17 cellular contexts compared by ENCODE assay signal in genomic region chr6:14763616-14764015, GRCh38.
DNase-seq lines count a peak whose midpoint lies in the region; ATAC-seq, FAIRE-seq and TF ChIP-seq lines count a peak whose summit lies in the region.
"Had no signal": no experiment of that assay in that cellular context is flagged by ENCODE, and none has a peak within 500 bp of the region (broad histone marks: within the 10 kb centered on the region; RNA-seq: fewer than 3 reads in every experiment).

No MANE protein-coding gene starts in this region.

- no peak overlapping the region for H2BK5ac ChIP-seq in H1 (ENCODE audit: low read depth, low read length)

- no TSS peak for BruUV-seq in MCF 10A (replicated peaks; lab: Mats Ljungman, UMichigan)

- no peaks in the 10 kb centered on the region for H3K36me3 ChIP-seq in breast epithelium
- no peaks in the 10 kb centered on the region for H3K36me3 ChIP-seq in H1 (ENCODE audit: control insufficient read depth in 2 of 4, insufficient read depth in 4 of 4, low read length in 3 of 4)
- H3K36me3 ChIP-seq in small intestine (ENCODE audit: control insufficient read depth in 2 of 2, insufficient read depth in 2 of 2, low read length in 2 of 2): no peaks in the 10 kb centered on the region
- H3K36me3 ChIP-seq in endodermal cell (ENCODE audit: control insufficient read depth, insufficient read depth, low read length): no peaks in the 10 kb centered on the region

- H3K9me3 ChIP-seq in breast epithelium: no peaks in the 10 kb centered on the region
- no peaks in the 10 kb centered on the region for H3K9me3 ChIP-seq in H1 (ENCODE audit: insufficient read depth in 2 of 2, low read depth in 1 of 2, low read length in 1 of 2)
- no peaks in the 10 kb centered on the region for H3K9me3 ChIP-seq in small intestine (ENCODE audit: control insufficient read depth, low read depth)
- no peaks in the 10 kb centered on the region for H3K9me3 ChIP-seq in endodermal cell (ENCODE audit: control insufficient read depth, low read length)

- H3K4me3 Mint-ChIP-seq in MCF 10A (ENCODE audit: unreplicated experiment) (no peak overlapping the region), endodermal cell (no peak overlapping the region)
- H3K4me3 Mint-ChIP-seq: B cell; CD4-positive, alpha-beta memory T cell had no signal

- no peaks in the 10 kb centered on the region for H3K79me2 ChIP-seq in H1 (ENCODE audit: control insufficient read depth in 1 of 2, insufficient read depth in 2 of 2, low read length in 2 of 2)

- POLR2A ChIA-PET in MCF 10A (lab: Yijun Ruan, JAX): interaction anchor here (0.6 kb wide), 1 partner anchor 43 kb away, joined by 3 read pairs; no protein-coding TSS in a partner anchor
- POLR2A ChIA-PET in H1 (lab: Charles Lee; ENCODE audit: partially characterized antibody): no interaction called here

- no peaks in the 10 kb centered on the region for H3K23me2 ChIP-seq in H1 (ENCODE audit: low read depth, low read length)

- FAIRE-seq in H1 (lab: Jason Lieb, UNC) (no peak), small intestine (lab: Jason Lieb, UNC) (no peak), GM12892 (lab: Jason Lieb, UNC) (no peak)
- FAIRE-seq: RCC 7860 had no signal

- H4K91ac ChIP-seq in H1 (replicated peaks; ENCODE audit: insufficient read length, low read length): no peak overlapping the region

- no peak overlapping the region for H2BK15ac ChIP-seq in H1 (ENCODE audit: low read length)

- H3K36me3 Mint-ChIP-seq in MCF 10A (ENCODE audit: insufficient read depth, unreplicated experiment): no peaks in the 10 kb centered on the region
- H3K36me3 Mint-ChIP-seq in endodermal cell (ENCODE audit: low read depth): no peaks in the 10 kb centered on the region
- H3K36me3 Mint-ChIP-seq: CD4-positive, alpha-beta memory T cell had no signal

- H3K27ac Mint-ChIP-seq in MCF 10A (ENCODE audit: low read depth, unreplicated experiment): peak overlapping the region; percentile 32
- H3K27ac Mint-ChIP-seq in endodermal cell: no peak overlapping the region
- H3K27ac Mint-ChIP-seq: B cell; CD4-positive, alpha-beta memory T cell had no signal

- H3K4me1 ChIP-seq in breast epithelium: no peaks in the 10 kb centered on the region
- no peaks in the 10 kb centered on the region; a peak in 1 of 7 replicates for H3K4me1 ChIP-seq in H1 (replicated peaks in 1 of 4; ENCODE audit: control insufficient read depth in 3 of 4, insufficient read depth in 4 of 4, low read length in 3 of 4)
- H3K4me1 ChIP-seq in small intestine (ENCODE audit: control insufficient read depth in 2 of 2, insufficient read depth in 1 of 2, low read depth in 1 of 2, low read length in 1 of 2): peaks cover 3 to 5% of the 10 kb centered on the region in 2 donors
- H3K4me1 ChIP-seq in endodermal cell (ENCODE audit: control insufficient read depth, insufficient read depth, low read length): no peaks in the 10 kb centered on the region

- H2AK5ac ChIP-seq in H1 (ENCODE audit: low read depth, low read length): no peak overlapping the region

- no peaks in the 10 kb centered on the region for H3K27me3 ChIP-seq in breast epithelium
- H3K27me3 ChIP-seq in H1 (replicated peaks in 1 of 4; ENCODE audit: control insufficient read depth in 3 of 4, extremely low read depth in 1 of 4, insufficient read depth in 3 of 4, low read length in 3 of 4): no peaks in the 10 kb centered on the region
- H3K27me3 ChIP-seq in small intestine (ENCODE audit: control insufficient read depth in 2 of 2, insufficient read depth in 2 of 2, low read length in 2 of 2): no peaks in the 10 kb centered on the region
- H3K27me3 ChIP-seq in endodermal cell (ENCODE audit: control insufficient read depth, insufficient read depth, low read length, poor library complexity, severe bottlenecking): no peaks in the 10 kb centered on the region

- H2BK12ac ChIP-seq in H1 (ENCODE audit: low read depth, low read length): no peak overlapping the region

- CTCF ChIA-PET in MCF 10A (lab: Yijun Ruan, JAX): interaction anchor here (0.6 kb wide), 1 partner anchor 29 kb away, joined by 3 read pairs; no protein-coding TSS in a partner anchor
- CTCF ChIA-PET in H1 (lab: Charles Lee; ENCODE audit: partially characterized antibody): interaction anchor here (1.4 to 1.8 kb wide), 2 partner anchors 49 to 130 kb away, joined by 3 read pairs; no protein-coding TSS in a partner anchor

- ATAC-seq in left ventricle myocardium superior: no peak

- 93% methylated on average over 1 of the region's 1 CpG; no CpG with 5 or more reads in 1 of the 2 experiments for WGBS in H1 (ENCODE audit: extremely low coverage in 1 of 2, insufficient coverage in 1 of 2, insufficient read length in 1 of 2, insufficient replicate concordance in 2 of 2, low coverage in 1 of 2, low lambda C conversion rate in 2 of 2, missing lambda C conversion rate in 1 of 2), 2 experiments
- WGBS in small intestine, 3 donors: 18 to 68% (median 45%) methylated on average over 1 of the region's 1 CpG
- WGBS in endodermal cell (ENCODE audit: insufficient coverage in 1 of 2, insufficient read length in 1 of 2), 2 experiments: 68% methylated on average over 1 of the region's 1 CpG; no CpG with 5 or more reads in 1 of the 2 experiments

- H4K8ac ChIP-seq in H1 (ENCODE audit: extremely low read depth, insufficient read depth, low read length): no peak overlapping the region

- H3K4me3 ChIP-seq in breast epithelium (no peak overlapping the region), H1 (ENCODE audit: extremely low read depth in 1 of 4, insufficient read depth in 2 of 4, low read depth in 3 of 4, low read length in 4 of 4) (no peak overlapping the region), small intestine (ENCODE audit: low read depth in 1 of 2, low read length in 2 of 2) (no peak overlapping the region), endodermal cell (ENCODE audit: low read length) (no peak overlapping the region)

- H3K4me2 ChIP-seq in H1 (ENCODE audit: insufficient read depth in 1 of 2, low read depth in 2 of 2, low read length in 2 of 2): no peak overlapping the region

- no peak overlapping the region for H2BK120ac ChIP-seq in H1 (replicated peaks; ENCODE audit: low read depth, low read length)

- no peak for TF ChIP-seq RAD21 in H1 (IDR thresholded peaks at IDR 0.05 in 1 of 2, conservative IDR thresholded peaks at IDR 0.05 in 1 of 2; ENCODE audit: low read depth in 2 of 2, low read length in 2 of 2)

- TF ChIP-seq POLR2A in breast epithelium (IDR thresholded peaks at IDR 0.05) (no peak), H1 (IDR thresholded peaks at IDR 0.05; ENCODE audit: control extremely low read depth in 1 of 2, low read depth in 2 of 2, low read length in 2 of 2) (no peak), GM12892 (IDR thresholded peaks at IDR 0.05; ENCODE audit: low read depth, low read length) (no peak)

- no peak overlapping the region for H3K56ac ChIP-seq in H1 (replicated peaks; ENCODE audit: insufficient read length, low read depth, low read length)

- intact Hi-C loops in MCF 10A (cut with micrococcal nuclease): no loop called here
- intact Hi-C loops in breast epithelium (cut with DNase I; ENCODE audit: low total_unique reads): no loop called here
- intact Hi-C loops in left ventricle myocardium superior (cut with micrococcal nuclease): no loop called here

- H4K20me1 ChIP-seq in H1 (replicated peaks in 1 of 2; ENCODE audit: control insufficient read depth in 1 of 2, insufficient read depth in 2 of 2, low read length in 2 of 2): no peaks in the 10 kb centered on the region

- TF ChIP-seq CTCF in MCF 10A (IDR thresholded peaks at IDR 0.05; ENCODE audit: unreplicated experiment): no peak
- TF ChIP-seq CTCF in breast epithelium (IDR thresholded peaks at IDR 0.05): no peak
- TF ChIP-seq CTCF in H1 (IDR thresholded peaks at IDR 0.05; ENCODE audit: control extremely low read depth in 1 of 3, insufficient read depth in 1 of 3, low read depth in 1 of 3, low read length in 3 of 3): no peak
- no peak for TF ChIP-seq CTCF in endodermal cell (conservative IDR thresholded peaks at IDR 0.05)

- no peak for DNase-seq in MCF 10A (ENCODE audit: unreplicated experiment)
- DNase-seq in breast epithelium (ENCODE audit: low spot score in 2 of 2): no peak
- DNase-seq in NCI-H526 (lab: John Stamatoyannopoulos, UW): peak; percentile 49 to 66
- DNase-seq in H1 (ENCODE audit: low read depth in 1 of 2, low spot score in 2 of 2): no peak
- DNase-seq in small intestine: no peak
- DNase-seq in left ventricle myocardium superior: no peak
- no peak for DNase-seq in GM12892 (ENCODE audit: insufficient read length)
- no peak for DNase-seq in endodermal cell
- DNase-seq: CD4-positive, alpha-beta memory T cell; DND-41; GDM1; GOT3; NCI-H1048; SHP77 treated with DMSO at 0.1 percent for 48 hours; SW 1271 had no signal

- no peak overlapping the region for H4K5ac ChIP-seq in H1 (ENCODE audit: insufficient read length, low read depth, low read length)

- H3K23ac ChIP-seq in H1 (ENCODE audit: insufficient read length): no peak overlapping the region

- no peak overlapping the region for H3K27ac ChIP-seq in breast epithelium
- no peak overlapping the region for H3K27ac ChIP-seq in H1 (ENCODE audit: low read depth, low read length)
- peak overlapping the region; percentile 18 to 70 for H3K27ac ChIP-seq in small intestine (ENCODE audit: low read depth in 1 of 2, low read length in 1 of 2)
- H3K27ac ChIP-seq in endodermal cell (ENCODE audit: low read depth, low read length): no peak overlapping the region

- TF ChIP-seq EP300 in H1 (IDR thresholded peaks at IDR 0.05; ENCODE audit: borderline replicate concordance in 1 of 2, low read depth in 2 of 2, low read length in 2 of 2): no peak

- no peaks in the 10 kb centered on the region for H3K9me3 Mint-ChIP-seq in MCF 10A (ENCODE audit: unreplicated experiment)
- no peaks in the 10 kb centered on the region for H3K9me3 Mint-ChIP-seq in endodermal cell
- H3K9me3 Mint-ChIP-seq: CD4-positive, alpha-beta memory T cell had no signal

- peaks cover 18% of the 10 kb centered on the region for H3K4me1 Mint-ChIP-seq in MCF 10A (ENCODE audit: insufficient read depth, unreplicated experiment)
- H3K4me1 Mint-ChIP-seq in endodermal cell: peaks cover 24% of the 10 kb centered on the region
- H3K4me1 Mint-ChIP-seq: CD4-positive, alpha-beta memory T cell had no signal

- H3K27me3 Mint-ChIP-seq in MCF 10A (ENCODE audit: insufficient read depth, unreplicated experiment) (no peaks in the 10 kb centered on the region), endodermal cell (ENCODE audit: insufficient read depth) (no peaks in the 10 kb centered on the region)
- H3K27me3 Mint-ChIP-seq: B cell; CD4-positive, alpha-beta memory T cell had no signal

- H2BK20ac ChIP-seq in H1 (ENCODE audit: low read length): 0 out of 2 replicates have a peak overlapping the region, but pooled peaks have one; percentile 8

- H3K18ac ChIP-seq in H1 (ENCODE audit: extremely low read depth, low read length): no peak overlapping the region

- no peak overlapping the region for H3K4ac ChIP-seq in H1 (replicated peaks; ENCODE audit: insufficient read length, low read depth, low read length)

- no peak overlapping the region for H2AFZ ChIP-seq in H1 (ENCODE audit: low read length)

- H3K9ac ChIP-seq in H1 (replicated peaks in 1 of 4; ENCODE audit: extremely low read depth in 1 of 4, low read depth in 3 of 4, low read length in 3 of 4) (no peak overlapping the region), endodermal cell (ENCODE audit: extremely low read depth, low read length, poor library complexity, severe bottlenecking) (no peak overlapping the region)

- H3K79me1 ChIP-seq in H1 (ENCODE audit: low read depth, low read length): no peaks in the 10 kb centered on the region; the same call in 1 of the 2 replicates

- no peak overlapping the region for H3K14ac ChIP-seq in H1 (ENCODE audit: insufficient read length)

Comparison
In these comparisons a context has a peak if more than half of its experiments do, and no peak if none do; other contexts are left out.
1. DNase-seq: peak in NCI-H526 (2 of 2); none in MCF 10A (single experiment), breast epithelium (0 of 2), H1 (0 of 2), small intestine (single experiment), left ventricle myocardium superior (single experiment), GM12892 (single experiment) and endodermal cell (single experiment).
2. H3K27ac ChIP-seq: peak in small intestine (2 of 2); none in breast epithelium (0 of 2), H1 (single experiment) and endodermal cell (single experiment).